ENCODE assay signal across 8 cellular contexts in genomic region chr16:23452572-23453337, GRCh38. TPM values are rescaled to one million over a fixed set of nuclear protein-coding genes. Genes with fewer than 3 reads are reported as not detected.
DNase-seq lines count a peak whose midpoint lies in the region; ATAC-seq and TF ChIP-seq lines count a peak whose summit lies in the region.

Gene COG7, minus strand, starts transcription at chr16:23453189. Its CDS starts 195 bp downstream, at chr16:23452994.

- intact Hi-C loops in A673 (cut with micrococcal nuclease; ENCODE audit: unreplicated experiment) (no loop called here), spleen (cut with DNase I; ENCODE audit: low total_unique reads) (no loop called here)

- H3K36me3 Mint-ChIP-seq in central memory CD8-positive, alpha-beta T cell (ENCODE audit: insufficient read depth), result peaks cover 15% of the 10 kb centered on the region

- H3K4me1 Mint-ChIP-seq in central memory CD8-positive, alpha-beta T cell, result peaks cover 40% of the 10 kb centered on the region

- H3K9me3 ChIP-seq in A673 (ENCODE audit: low read depth, low read length, poor library complexity, severe bottlenecking) (no peaks in the 10 kb centered on the region), spleen (no peaks in the 10 kb centered on the region)

- ATAC-seq in GM18867 (IDR thresholded peaks at IDR 0.05; ENCODE audit: unreplicated experiment), result peak; percentile 82
- ATAC-seq in HG03097 (IDR thresholded peaks at IDR 0.05; ENCODE audit: low FRiP score, unreplicated experiment), result peak; percentile 85
- ATAC-seq in central memory CD8-positive, alpha-beta T cell (replicated peaks; ENCODE audit: extremely low read depth, poor library complexity, severe bottlenecking), result peak; percentile 89

- TF ChIP-seq CTCF in A673 (conservative IDR thresholded peaks at IDR 0.05; ENCODE audit: low read depth, low read length), result no peak
- TF ChIP-seq CTCF in spleen (IDR thresholded peaks at IDR 0.05 in 8 of 11, conservative IDR thresholded peaks at IDR 0.05 in 3 of 11), result no peak

- peak within 1 kb of the TSS; percentile 92 for H3K27ac Mint-ChIP-seq in central memory CD8-positive, alpha-beta T cell (ENCODE audit: low read depth)

- WGBS in spleen, 5 donors, result 0 to 1% (median 0%) methylated on average over 13 to 57 of the region's 57 CpGs

- POLR2A ChIA-PET in A673 (lab: Charles Lee; ENCODE audit: low non-redundant PET), result interaction anchor here (0.6 to 0.7 kb wide), 2 partner anchors 120 to 323 kb away, joined by 3 to 4 read pairs; no protein-coding TSS in a partner anchor

- H3K4me1 ChIP-seq in A673 (ENCODE audit: insufficient read depth, low read length, poor library complexity, severe bottlenecking), result no peaks in the 10 kb centered on the region
- peaks cover 13 to 58% (median 38%) of the 10 kb centered on the region in 6 donors for H3K4me1 ChIP-seq in spleen

- no peaks in the 10 kb centered on the region for H3K27me3 Mint-ChIP-seq in central memory CD8-positive, alpha-beta T cell

- H3K27ac ChIP-seq in A673 (ENCODE audit: low read depth, low read length, poor library complexity, severe bottlenecking) (peak within 1 kb of the TSS; percentile 86), spleen (peak within 1 kb of the TSS; percentile 64 to 89 (median 80))

- CTCF ChIA-PET in A673 (lab: Charles Lee), result interaction anchor here (2.1 kb wide), 1 partner anchor 17 kb away, joined by 9 read pairs; no protein-coding TSS in a partner anchor

- no peak for TF ChIP-seq POLR2A in spleen (IDR thresholded peaks at IDR 0.05)

- BruUV-seq in A673 (replicated peaks; lab: Mats Ljungman, UMichigan), result no TSS peak

- H3K27me3 ChIP-seq in A673 (replicated peaks; ENCODE audit: insufficient read depth, low read depth, low read length, poor library complexity), result no peaks in the 10 kb centered on the region
- no peaks in the 10 kb centered on the region for H3K27me3 ChIP-seq in spleen (replicated peaks in 1 of 7)

- DNase-seq in A673 (ENCODE audit: low spot score) (peak; percentile 91), NCI-H345 (lab: John Stamatoyannopoulos, UW) (peak; percentile 84), iris pigment epithelial cell (ENCODE audit: low read depth) (peak; percentile 93), spleen (peak; percentile 95)
- DNase-seq in activated CD4-positive, CD25-positive, alpha-beta regulatory T cell treated with anti-CD3 and anti-CD28 coated beads, Interleukin-2, amount 50 U/mL, for 72 hours, result peak; percentile 87
- peak; percentile 69 to 76 for DNase-seq in central memory CD8-positive, alpha-beta T cell (ENCODE audit: low spot score in 2 of 2)

- H3K4me3 ChIP-seq in A673 (ENCODE audit: low read depth, low read length, poor library complexity, severe bottlenecking) (peak within 1 kb of the TSS; percentile 85), spleen (peak within 1 kb of the TSS; percentile 74 to 99 (median 90))

- H3K36me3 ChIP-seq in A673 (ENCODE audit: insufficient read depth, low read length, poor library complexity, severe bottlenecking) (no peaks in the 10 kb centered on the region), spleen (peaks cover 0 to 11% (median 0%) of the 10 kb centered on the region in 6 donors)

- H3K4me3 Mint-ChIP-seq in central memory CD8-positive, alpha-beta T cell, result peak within 1 kb of the TSS; percentile 88

- no peaks in the 10 kb centered on the region for H3K9me3 Mint-ChIP-seq in central memory CD8-positive, alpha-beta T cell

RNA-seq across cellular contexts. Expression of gene COG7, which starts in this region (rescaled TPM):
- 33.8 and 40.4 TPM in 2 replicates for total RNA-seq in A673 (2021)
- total RNA-seq in spleen, result 10 to 100 TPM; 15.9 to 25.5 (median 19.9) TPM
- polyA plus RNA-seq in spleen, result 10 to 100 TPM in 2 of 3 donors, 1 to 10 TPM in 1; 9.6 to 17.5 (median 17.0) TPM

Comparison
In these comparisons a context has a peak if more than half of its experiments do, and no peak if none do; other contexts are left out.
1. Peak in every context shown above with its lines: DNase-seq, ATAC-seq, H3K4me3 ChIP-seq and H3K27ac ChIP-seq.